8 cellular contexts compared by ENCODE assay signal in genomic region chr2:161063074-161063945, GRCh38.
DNase-seq lines count a peak whose midpoint lies in the region; ATAC-seq, FAIRE-seq and TF ChIP-seq lines count a peak whose summit lies in the region.

No MANE protein-coding gene starts in this region.

- H3K36me3 ChIP-seq in SU-DHL-6 (ENCODE audit: low read length) (no peaks in the 10 kb centered on the region), adipocyte (ENCODE audit: control insufficient read depth, insufficient read depth, low read length, severe bottlenecking) (no peaks in the 10 kb centered on the region)

- DNase-seq in GM12892 (ENCODE audit: insufficient read length) (no peak), NCI-H1092 (lab: John Stamatoyannopoulos, UW) (peak; percentile 76), adipocyte (ENCODE audit: low read depth) (peak; percentile 96), left cardiac atrium (peak; percentile 71), putamen (ENCODE audit: low spot score) (peak; percentile 85), cortex of kidney (lab: John Stamatoyannopoulos, UW) (no peak)

- H3K27me3 ChIP-seq in SU-DHL-6 (ENCODE audit: low read length) = no peaks in the 10 kb centered on the region
- H3K27me3 ChIP-seq in adipocyte (replicated peaks; ENCODE audit: control insufficient read depth, insufficient read depth, low read length) = no peaks in the 10 kb centered on the region

- no peaks in the 10 kb centered on the region for H3K9me3 ChIP-seq in SU-DHL-6 (ENCODE audit: insufficient read depth, low read length)
- no peaks in the 10 kb centered on the region for H3K9me3 ChIP-seq in adipocyte (ENCODE audit: control insufficient read depth, low read length)

- H3F3A ChIP-seq in SU-DHL-6 (ENCODE audit: insufficient read depth) = no peaks in the 10 kb centered on the region

- no peak overlapping the region for H3K27ac ChIP-seq in SU-DHL-6 (ENCODE audit: low read depth, low read length)

- peak; percentile 96 for FAIRE-seq in GM12892 (lab: Jason Lieb, UNC)

- H3K79me2 ChIP-seq in SU-DHL-6 (ENCODE audit: insufficient read depth, low read length) = no peaks in the 10 kb centered on the region

- no peak for TF ChIP-seq POLR2A in GM12892 (IDR thresholded peaks at IDR 0.05; ENCODE audit: low read depth, low read length)

- H3K4me3 ChIP-seq in SU-DHL-6 (ENCODE audit: insufficient read depth, low read length, poor library complexity, severe bottlenecking) (no peak overlapping the region), adipocyte (ENCODE audit: low read length) (peak overlapping the region; percentile 75)

- H2AFZ ChIP-seq in SU-DHL-6 (ENCODE audit: low read depth, low read length, severe bottlenecking) = no peak overlapping the region

- no peaks in the 10 kb centered on the region for H3K9me2 ChIP-seq in SU-DHL-6 (replicated peaks; ENCODE audit: insufficient read depth, low read length)

- H3K9ac ChIP-seq in SU-DHL-6 (ENCODE audit: low read length) = no peak overlapping the region
- H3K9ac ChIP-seq in adipocyte (ENCODE audit: low read length) = peak overlapping the region; percentile 80

- ATAC-seq in HG02623 (IDR thresholded peaks at IDR 0.05; ENCODE audit: unreplicated experiment) = peak; percentile 90
- peak; percentile 89 to 90 for ATAC-seq in left cardiac atrium

- H3K4me2 ChIP-seq in SU-DHL-6 (ENCODE audit: low read depth, low read length, poor library complexity, severe bottlenecking) = no peak overlapping the region

- H3K4me1 ChIP-seq in adipocyte (ENCODE audit: control insufficient read depth, insufficient read depth, low read length) = peaks cover 22% of the 10 kb centered on the region

- intact Hi-C loops in left cardiac atrium (cut with DNase I) = no loop called here

- H4K20me1 ChIP-seq in SU-DHL-6 (ENCODE audit: low read depth, low read length) = no peaks in the 10 kb centered on the region

- peak; percentile 66 for TF ChIP-seq CTCF in SU-DHL-6 (IDR thresholded peaks at IDR 0.05; ENCODE audit: insufficient read depth, low read length, poor library complexity, severe bottlenecking)

Comparison
In these comparisons a context has a peak if more than half of its experiments do, and no peak if none do; other contexts are left out.
1. DNase-seq: peak in NCI-H1092 (single experiment), adipocyte (single experiment), left cardiac atrium (single experiment) and putamen (single experiment); none in GM12892 (single experiment) and cortex of kidney (single experiment).